Comparison of ENCODE assay signal across 17 cellular contexts in the genomic region with DNA sequence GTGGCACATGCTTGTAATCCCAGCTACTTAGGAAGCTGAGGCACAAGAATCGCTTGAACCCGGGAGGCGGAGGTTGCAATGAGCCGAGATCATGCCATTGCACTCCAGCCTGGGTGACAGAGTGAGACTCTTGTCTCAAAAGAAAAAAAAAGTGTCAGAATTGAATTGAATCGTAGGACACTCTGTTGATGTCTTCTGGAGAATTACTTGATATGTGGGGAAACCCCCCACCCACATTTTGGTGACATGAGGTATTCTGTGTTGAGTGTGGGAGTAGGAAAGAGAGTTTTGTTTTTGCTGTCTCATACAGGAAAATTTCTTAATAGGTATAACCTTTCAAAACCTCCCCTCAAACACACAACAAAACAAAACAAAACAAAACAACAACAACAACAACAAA.
DNase-seq lines count a peak whose midpoint lies in the region; ATAC-seq and TF ChIP-seq lines count a peak whose summit lies in the region.
"Had no signal": no experiment of that assay in that cellular context is flagged by ENCODE, and none has a peak within 500 bp of the region (broad histone marks: within the 10 kb centered on the region; RNA-seq: fewer than 3 reads in every experiment).

No MANE protein-coding gene starts in this region.

- DNase-seq in GM10266 (ENCODE audit: extremely low spot score) (peak; percentile 30), RWPE1 (ENCODE audit: low spot score) (no peak), ascending aorta (ENCODE audit: low spot score in 2 of 2) (no peak), esophagus squamous epithelium (lab: John Stamatoyannopoulos, UW) (no peak)
- peak; percentile 14 for DNase-seq in activated naive CD8-positive, alpha-beta T cell treated with anti-CD3 and anti-CD28 coated beads, Interleukin-2, amount 50 U/mL, for 16 hours (ENCODE audit: low read depth, low spot score)
- peak; percentile 24 to 40 (median 32) for DNase-seq in stimulated activated CD4-positive, alpha-beta T cell treated with anti-CD3 and anti-CD28 coated beads, TNF-alpha, amount 100 ng/mL, for 48 hours (ENCODE audit: low read depth in 3 of 3)
- DNase-seq: activated gamma-delta T cell, BE2C, DMS53, head of caudate nucleus, NCI-H1048, NCI-H82, Peyer's patch, SW 1271 had no signal

- H3K27ac ChIP-seq in RWPE1 = peak overlapping the region; percentile 17; the same call in 1 of the 2 replicates
- H3K27ac ChIP-seq in ascending aorta = no peak overlapping the region
- no peak overlapping the region for H3K27ac ChIP-seq in esophagus squamous epithelium
- H3K27ac ChIP-seq: esophagus muscularis mucosa, Peyer's patch, VCaP had no signal

- intact Hi-C loops in ascending aorta (cut with DNase I) (no loop called here), esophagus squamous epithelium (cut with DNase I) (no loop called here)

- TF ChIP-seq POLR2A in esophagus squamous epithelium (IDR thresholded peaks at IDR 0.05) = no peak

- H3K4me1 ChIP-seq in ascending aorta (no peaks in the 10 kb centered on the region), esophagus squamous epithelium (peaks cover 0 to 8% (median 3%) of the 10 kb centered on the region in 3 donors)
- H3K4me1 ChIP-seq: BE2C, Peyer's patch had no signal

- no peaks in the 10 kb centered on the region for H3K36me3 ChIP-seq in ascending aorta
- no peaks in the 10 kb centered on the region for H3K36me3 ChIP-seq in esophagus squamous epithelium
- H3K36me3 ChIP-seq: BE2C, esophagus muscularis mucosa, Peyer's patch had no signal

- WGBS in esophagus squamous epithelium, 2 donors = 75 to 87% methylated on average over 4 to 5 of the region's 5 CpGs

- H3K27me3 ChIP-seq in ascending aorta (no peaks in the 10 kb centered on the region), esophagus squamous epithelium (no peaks in the 10 kb centered on the region)
- H3K27me3 ChIP-seq: BE2C, esophagus muscularis mucosa, Peyer's patch had no signal

- H3K4me3 ChIP-seq in ascending aorta = no peak overlapping the region
- H3K4me3 ChIP-seq in esophagus squamous epithelium = no peak overlapping the region
- H3K4me3 ChIP-seq: esophagus muscularis mucosa, Peyer's patch had no signal

- no peak for TF ChIP-seq CTCF in GM10266 (IDR thresholded peaks at IDR 0.05; ENCODE audit: control insufficient read depth, insufficient read depth, low read depth, missing control alignments)
- no peak for TF ChIP-seq CTCF in RWPE1 (conservative IDR thresholded peaks at IDR 0.05; ENCODE audit: low read depth)
- no peak for TF ChIP-seq CTCF in ascending aorta (IDR thresholded peaks at IDR 0.05)
- no peak for TF ChIP-seq CTCF in esophagus squamous epithelium (IDR thresholded peaks at IDR 0.05)

- CTCF ChIA-PET in RWPE1 (lab: Yijun Ruan, JAX) = interaction anchor here (0.7 kb wide), 1 partner anchor 12 kb away, joined by 7 read pairs; no protein-coding TSS in a partner anchor

- ATAC-seq in HG03139 (IDR thresholded peaks at IDR 0.05; ENCODE audit: unreplicated experiment) = no peak

- POLR2A ChIA-PET in RWPE1 (lab: Yijun Ruan, JAX; ENCODE audit: low non-redundant PET) = no interaction called here

- no peaks in the 10 kb centered on the region for H3K9me3 ChIP-seq in ascending aorta
- H3K9me3 ChIP-seq in esophagus squamous epithelium = no peaks in the 10 kb centered on the region
- H3K9me3 ChIP-seq: BE2C, esophagus muscularis mucosa, Peyer's patch had no signal

Comparison
In these comparisons a context has a peak if more than half of its experiments do, and no peak if none do; other contexts are left out.
1. DNase-seq: peak in GM10266 (single experiment), activated naive CD8-positive, alpha-beta T cell treated with anti-CD3 and anti-CD28 coated beads, Interleukin-2, amount 50 U/mL, for 16 hours (single experiment) and stimulated activated CD4-positive, alpha-beta T cell treated with anti-CD3 and anti-CD28 coated beads, TNF-alpha, amount 100 ng/mL, for 48 hours (3 of 3); none in RWPE1 (single experiment), ascending aorta (0 of 2) and esophagus squamous epithelium (single experiment).